8 cellular contexts compared by ENCODE assay signal in genomic region chr2:232697059-232697806, GRCh38. TPM values are rescaled to one million over a fixed set of nuclear protein-coding genes. Genes with fewer than 3 reads are reported as not detected.
DNase-seq lines count a peak whose midpoint lies in the region; ATAC-seq and TF ChIP-seq lines count a peak whose summit lies in the region.

Gene GIGYF2 (plus strand): TSS chr2:232697331. CDS start chr2:232735198, 37,867 bp downstream.

- peaks cover 50% of the 10 kb centered on the region for H3K79me2 ChIP-seq in mammary epithelial cell (ENCODE audit: insufficient read depth, low read length)

- H3K9me3 ChIP-seq in mammary epithelial cell (replicated peaks; ENCODE audit: insufficient read depth, low read length) = no peaks in the 10 kb centered on the region
- H3K9me3 ChIP-seq in iPS-20b (ENCODE audit: insufficient read depth, low read depth, low read length) = no peaks in the 10 kb centered on the region

- peaks cover 21% of the 10 kb centered on the region for H3K4me1 ChIP-seq in mammary epithelial cell (ENCODE audit: insufficient read depth, low read length)
- peaks cover 14% of the 10 kb centered on the region; the same call in 1 of the 2 replicates for H3K4me1 ChIP-seq in iPS-20b (ENCODE audit: insufficient read depth, low read length)

- in situ Hi-C loops in GM18951 (cut with MboI; ENCODE audit: low sequenced_read_pairs, unreplicated experiment) = no loop called here
- in situ Hi-C loops in mammary epithelial cell (cut with MboI; ENCODE audit: low sequenced_read_pairs in 2 of 2) = no loop called here

- intact Hi-C loops in mammary epithelial cell (cut with micrococcal nuclease) = loop anchor here (1.0 kb wide), 1 partner anchor 91 kb away; no protein-coding TSS in a partner anchor

- DNase-seq in AG08395 (ENCODE audit: low spot score) (peak; percentile 99), NCI-H226 (peak; percentile 89), mammary epithelial cell (peak; percentile 99)

- 3% methylated on average over 19 of the region's 71 CpGs for WGBS in mammary epithelial cell (ENCODE audit: low coverage, missing lambda C conversion rate)

- CTCF ChIA-PET in mammary epithelial cell (lab: Charles Lee; ENCODE audit: low non-redundant PET) = no interaction called here

- H3K27ac ChIP-seq in mammary epithelial cell (ENCODE audit: insufficient read depth, low read depth, low read length) (peak within 1 kb of the TSS; percentile 77), iPS-20b (ENCODE audit: low read length) (peak within 1 kb of the TSS; percentile 92), skin epidermis (peak within 1 kb of the TSS; percentile 68 to 99 (median 95))

- peak within 1 kb of the TSS; percentile 93 for H3K4me2 ChIP-seq in mammary epithelial cell (ENCODE audit: insufficient read depth, low read depth, low read length)

- dilution Hi-C loops in mammary epithelial cell (cut with HindIII; ENCODE audit: low sequenced_read_pairs) = no loop called here

- peak within 1 kb of the TSS; percentile 78 for H3K4me3 ChIP-seq in WI38 (ENCODE audit: low read depth, low read length)
- H3K4me3 ChIP-seq in mammary epithelial cell (replicated peaks in 1 of 3; ENCODE audit: insufficient read depth in 1 of 3, low read depth in 2 of 3, low read length in 3 of 3) = peak within 1 kb of the TSS; percentile 64 to 99 (median 92)
- peak within 1 kb of the TSS; percentile 98 for H3K4me3 ChIP-seq in iPS-20b (ENCODE audit: low read length)
- H3K4me3 ChIP-seq in skin epidermis = peak within 1 kb of the TSS; percentile 71 to 98 (median 96)

- BruUV-seq in mammary epithelial cell (replicated peaks; lab: Mats Ljungman, UMichigan) = no TSS peak

- peak; percentile 80 for ATAC-seq in HG03175 (IDR thresholded peaks at IDR 0.05; ENCODE audit: unreplicated experiment)

- H3K9ac ChIP-seq in mammary epithelial cell (ENCODE audit: insufficient read depth, low read length) (peak within 1 kb of the TSS; percentile 91), iPS-20b (ENCODE audit: low read depth, low read length) (peak within 1 kb of the TSS; percentile 95)

- H3K27me3 ChIP-seq in mammary epithelial cell (ENCODE audit: insufficient read depth, low read length) (no peaks in the 10 kb centered on the region), iPS-20b (ENCODE audit: insufficient read depth, low read length) (no peaks in the 10 kb centered on the region)

- peak; percentile 78 for TF ChIP-seq POLR2A in GM18951 (IDR thresholded peaks at IDR 0.05; ENCODE audit: extremely low read depth, insufficient read depth, insufficient read length)

- H2AFZ ChIP-seq in mammary epithelial cell (ENCODE audit: low read depth, low read length) = peak within 1 kb of the TSS; percentile 90

- H3K36me3 ChIP-seq in mammary epithelial cell (ENCODE audit: insufficient read depth, low read length) (peaks cover 2% of the 10 kb centered on the region), iPS-20b (ENCODE audit: insufficient read depth, low read depth, low read length) (no peaks in the 10 kb centered on the region)

- TF ChIP-seq CTCF in WI38 (IDR thresholded peaks at IDR 0.05; ENCODE audit: low read depth, low read length) = no peak
- no peak for TF ChIP-seq CTCF in mammary epithelial cell (conservative IDR thresholded peaks at IDR 0.05 in 1 of 2, IDR thresholded peaks at IDR 0.05 in 1 of 2; ENCODE audit: extremely low read depth in 1 of 2, insufficient read depth in 1 of 2, low read depth in 1 of 2, low read length in 2 of 2)

- no peaks in the 10 kb centered on the region for H4K20me1 ChIP-seq in mammary epithelial cell (ENCODE audit: insufficient read depth, low read length)

RNA-seq across cellular contexts. Expression of gene GIGYF2, which starts in this region (rescaled TPM):
- 10 to 100 TPM; 45.3 to 52.2 TPM for total RNA-seq in mammary epithelial cell
- 22.4 TPM for polyA plus RNA-seq in mammary epithelial cell
- polyA minus RNA-seq in mammary epithelial cell = 73.7 TPM

Comparison
In these comparisons a context has a peak if more than half of its experiments do, and no peak if none do; other contexts are left out.
1. Peak in every context shown above with its lines: DNase-seq, ATAC-seq, H3K4me3 ChIP-seq and H3K27ac ChIP-seq.